Comparison of ENCODE assay signal across 30 cellular contexts in genomic region chr6:146673069-146673468, GRCh38.
DNase-seq lines count a peak whose midpoint lies in the region; ATAC-seq, FAIRE-seq and TF ChIP-seq lines count a peak whose summit lies in the region.
"Had no signal": no experiment of that assay in that cellular context is flagged by ENCODE, and none has a peak within 500 bp of the region (broad histone marks: within the 10 kb centered on the region; RNA-seq: fewer than 3 reads in every experiment).

No MANE protein-coding gene starts in this region.

- POLR2A ChIA-PET in K562 (lab: Yijun Ruan, JAX): no interaction called here

- no peak for TF ChIP-seq EP300 in K562 (IDR thresholded peaks at IDR 0.05; ENCODE audit: low read length)

- H3K79me2 ChIP-seq in K562 (ENCODE audit: control insufficient read depth, insufficient read depth, low read length) (no peaks in the 10 kb centered on the region), smooth muscle cell (ENCODE audit: low read depth) (no peaks in the 10 kb centered on the region)

- H3F3A ChIP-seq in smooth muscle cell (ENCODE audit: low read depth): peaks cover 10% of the 10 kb centered on the region

- no peaks in the 10 kb centered on the region for H3K36me3 ChIP-seq in K562 (ENCODE audit: control insufficient read depth, insufficient read depth, low read length)
- H3K36me3 ChIP-seq in smooth muscle cell (ENCODE audit: low read depth): no peaks in the 10 kb centered on the region
- H3K36me3 ChIP-seq: BE2C; BLaER1; BLaER1 treated with 17β-estradiol and CSF1 and Interleukin-3, amounts not matched to agents 10 nM and 100 nM had no signal

- H4K20me1 ChIP-seq in K562 (replicated peaks; ENCODE audit: control insufficient read depth, insufficient read depth, low read length): no peaks in the 10 kb centered on the region
- H4K20me1 ChIP-seq in smooth muscle cell (ENCODE audit: low read depth): no peaks in the 10 kb centered on the region
- H4K20me1 ChIP-seq: BLaER1; BLaER1 treated with 17β-estradiol and CSF1 and Interleukin-3, amounts not matched to agents 10 nM and 100 nM had no signal

- H2AFZ ChIP-seq in K562 (ENCODE audit: low read depth, low read length) (no peak overlapping the region), smooth muscle cell (ENCODE audit: low read depth) (no peak overlapping the region)

- in situ Hi-C loops in K562 (cut with MboI): no loop called here

- H3K27ac ChIP-seq in K562 (ENCODE audit: extremely low read depth, low read depth, low read length) (no peak overlapping the region), smooth muscle cell (ENCODE audit: low read depth) (no peak overlapping the region)
- H3K27ac ChIP-seq: 22Rv1; A549; BLaER1; BLaER1 treated with 17β-estradiol and CSF1 and Interleukin-3, amounts not matched to agents 10 nM and 100 nM; C4-2B had no signal

- H3K9ac ChIP-seq in K562 (ENCODE audit: insufficient read depth in 1 of 2, low read depth in 2 of 2, low read length in 2 of 2) (no peak overlapping the region), smooth muscle cell (ENCODE audit: low read depth) (no peak overlapping the region)
- H3K9ac ChIP-seq: BLaER1; BLaER1 treated with 17β-estradiol and CSF1 and Interleukin-3, amounts not matched to agents 10 nM and 100 nM had no signal

- H3K27me3 ChIP-seq in K562 (ENCODE audit: control insufficient read depth in 2 of 2, insufficient read depth in 2 of 2, low read length in 2 of 2) (no peaks in the 10 kb centered on the region), smooth muscle cell (ENCODE audit: low read depth) (no peaks in the 10 kb centered on the region)
- H3K27me3 ChIP-seq: BLaER1; BLaER1 treated with 17β-estradiol and CSF1 and Interleukin-3, amounts not matched to agents 10 nM and 100 nM had no signal

- ATAC-seq in K562: no peak
- ATAC-seq in GM19463 (IDR thresholded peaks at IDR 0.05; ENCODE audit: unreplicated experiment): no peak
- ATAC-seq: A549; CD8-positive, alpha-beta T cell had no signal

- BruUV-seq in K562 (replicated peaks; lab: Mats Ljungman, UMichigan): no TSS peak

- H3K4me2 ChIP-seq in K562 (ENCODE audit: insufficient read depth, low read length) (no peak overlapping the region), smooth muscle cell (peak overlapping the region; percentile 53)
- H3K4me2 ChIP-seq: A549; BLaER1; BLaER1 treated with 17β-estradiol and CSF1 and Interleukin-3, amounts not matched to agents 10 nM and 100 nM had no signal

- no peak for TF ChIP-seq RAD21 in K562 (CRISPR knock-in tag; conservative IDR thresholded peaks at IDR 0.05 in 1 of 2, IDR thresholded peaks at IDR 0.05 in 1 of 2)

- no peak for FAIRE-seq in K562 (lab: Jason Lieb, UNC)
- FAIRE-seq: A204.1, A549, D721Med had no signal

- H3K9me1 ChIP-seq in K562 (ENCODE audit: control insufficient read depth, insufficient read depth, low read length): no peaks in the 10 kb centered on the region

- WGBS in K562 (ENCODE audit: insufficient coverage, low coverage, missing lambda C conversion rate): 0% methylated on average over 3 of the region's 3 CpGs
- WGBS in smooth muscle cell (ENCODE audit: low lambda C conversion rate): 53% methylated on average over 3 of the region's 3 CpGs

- H3K9me3 ChIP-seq in K562 (replicated peaks; ENCODE audit: control insufficient read depth, insufficient read depth, low read depth, low read length) (no peaks in the 10 kb centered on the region), smooth muscle cell (replicated peaks; ENCODE audit: low read depth) (no peaks in the 10 kb centered on the region)
- H3K9me3 ChIP-seq: A549; BE2C; BLaER1; BLaER1 treated with 17β-estradiol and CSF1 and Interleukin-3, amounts not matched to agents 10 nM and 100 nM; Caco-2 had no signal

- intact Hi-C loops in K562 (cut with micrococcal nuclease): no loop called here

- no peak for TF ChIP-seq POLR2A in K562 (conservative IDR thresholded peaks at IDR 0.05)

- DNase-seq in K562 (ENCODE audit: extremely low read depth in 1 of 4, low spot score in 3 of 4): no peak
- no peak for DNase-seq in smooth muscle cell (lab: John Stamatoyannopoulos, UW; ENCODE audit: unreplicated experiment)
- no peak for DNase-seq in C1 segment of cervical spinal cord (lab: John Stamatoyannopoulos, UW)
- DNase-seq: 8988T; ACHN; AML-193; BE2C; Caco-2; Calu3; CD4-positive, alpha-beta memory T cell; CD4-positive, alpha-beta T cell; CD4-positive, CD25-positive, alpha-beta regulatory T cell; CD8-positive, alpha-beta memory T cell; CD8-positive, alpha-beta T cell; COR-L47; DMS 273 treated with DMSO at 0.1 percent for 48 hours; DMS153; DMS53; DMS79; DMS79 treated with DMSO at 0.1 percent for 48 hours; DND-41; EL had no signal

- CTCF ChIA-PET in K562 (lab: Yijun Ruan, JAX; ENCODE audit: low intra/inter-chr PET ratio): no interaction called here

- no peak overlapping the region for H3K4me3 ChIP-seq in K562
- H3K4me3 ChIP-seq in smooth muscle cell: no peak overlapping the region
- H3K4me3 ChIP-seq: A549; BLaER1; BLaER1 treated with 17β-estradiol and CSF1 and Interleukin-3, amounts not matched to agents 10 nM and 100 nM had no signal

- no peak for TF ChIP-seq CTCF in K562 (IDR thresholded peaks at IDR 0.05 in 2 of 3, conservative IDR thresholded peaks at IDR 0.05 in 1 of 3; ENCODE audit: insufficient read depth in 2 of 3, low read depth in 1 of 3, low read length in 3 of 3)
- TF ChIP-seq CTCF in smooth muscle cell (IDR thresholded peaks at IDR 0.05; ENCODE audit: borderline replicate concordance, insufficient read depth, poor library complexity, severe bottlenecking): no peak

- H3K4me1 ChIP-seq in K562 (replicated peaks in 1 of 2; ENCODE audit: control insufficient read depth in 2 of 2, insufficient read depth in 2 of 2, low read length in 2 of 2) (no peaks in the 10 kb centered on the region), smooth muscle cell (ENCODE audit: low read depth) (no peaks in the 10 kb centered on the region)
- H3K4me1 ChIP-seq: A549, BE2C, BLaER1, Caco-2 had no signal

TF ChIP-seq in K562, 482 proteins besides CTCF, POLR2A, EP300 and RAD21:
- TF ChIP-seq CBFA2T2 (conservative IDR thresholded peaks at IDR 0.05) (0 out of 2 replicates have a peak, but pooled peaks have one; percentile 28), NFE2 (IDR thresholded peaks at IDR 0.05; ENCODE audit: low read depth) (peak; percentile 11; the same call in 1 of the 2 replicates), CBFA2T3 (IDR thresholded peaks at IDR 0.05) (peak; percentile 46), TEAD4 (IDR thresholded peaks at IDR 0.05; ENCODE audit: low read length) (peak; percentile 64), TEAD4 (CRISPR knock-in tag; IDR thresholded peaks at IDR 0.05; ENCODE audit: borderline replicate concordance) (no peak), KLF16 (IDR thresholded peaks at IDR 0.05) (no peak), MAFG (tag; conservative IDR thresholded peaks at IDR 0.05) (0 out of 2 replicates have a peak, but pooled peaks have one; percentile 25), CEBPB (tag; IDR thresholded peaks at IDR 0.05) (0 out of 2 replicates have a peak, but pooled peaks have one; percentile 17), ESRRA (IDR thresholded peaks at IDR 0.05; ENCODE audit: borderline replicate concordance, low read depth) (no peak), SIRT6 (IDR thresholded peaks at IDR 0.05; ENCODE audit: low read depth, low read length) (no peak), ARID1B (IDR thresholded peaks at IDR 0.05) (0 out of 2 replicates have a peak, but pooled peaks have one; percentile 25), RHOXF2B (CRISPR knock-in tag; conservative IDR thresholded peaks at IDR 0.05) (no peak), YY1 (IDR thresholded peaks at IDR 0.05; ENCODE audit: borderline replicate concordance in 1 of 3, control insufficient read depth in 1 of 3, extremely low read depth in 1 of 3, insufficient read depth in 3 of 3, insufficient read length in 1 of 3, insufficient replicate concordance in 2 of 3, low read depth in 1 of 3, low read length in 2 of 3) (peak in 1 of 3 experiments; percentile 17)
